In genomic region chr2:41355794-41356193, GRCh38 we compare ENCODE assay signal across 34 cellular contexts.
"Had no signal": no experiment of that assay in that cellular context is flagged by ENCODE, and none has a peak within 500 bp of the region (broad histone marks: within the 10 kb centered on the region; RNA-seq: fewer than 3 reads in every experiment).

No MANE protein-coding gene starts in this region.

- DNase-seq: Karpas-422, Kasumi-1, MG63, MM.1S, MV-4-11, NCI-H1048, NCI-H1092, NCI-H1092 treated with DMSO at 0.1 percent for 48 hours, NCI-H1105, NCI-H1105 treated with DMSO at 0.1 percent for 48 hours, NCI-H1417, NCI-H1417 treated with DMSO at 0.1 percent for 48 hours, NCI-H1436, NCI-H1436 treated with DMSO at 0.1 percent for 48 hours, NCI-H146, NCI-H1694, NCI-H1694 treated with DMSO at 0.1 percent for 48 hours, NCI-H187, NCI-H187 treated with DMSO at 0.1 percent for 48 hours, NCI-H1930, NCI-H2029, NCI-H2029 treated with DMSO at 0.1 percent for 48 hours, NCI-H2081, NCI-H2081 treated with DMSO at 0.1 percent for 48 hours, NCI-H2107, NCI-H2171, NCI-H2171 treated with DMSO at 0.1 percent for 48 hours, NCI-H2227 treated with DMSO at 0.1 percent for 48 hours, NCI-H226, NCI-H345, NCI-H446, NCI-H446 treated with DMSO at 0.1 percent for 48 hours, NCI-H510A, NCI-H510A treated with DMSO at 0.1 percent for 48 hours had no signal

- H3K36me3 ChIP-seq: MG63 had no signal

- H3K27me3 ChIP-seq: MG63 had no signal

- H3K4me3 ChIP-seq: MG63 had no signal

- H3K9me3 ChIP-seq: MG63 had no signal
